Comparison of ENCODE assay signal across 8 cellular contexts in genomic region chr3:158109804-158110657, GRCh38. TPM values are rescaled to one million over a fixed set of nuclear protein-coding genes. Genes with fewer than 3 reads are reported as not detected.
DNase-seq lines count a peak whose midpoint lies in the region; ATAC-seq and TF ChIP-seq lines count a peak whose summit lies in the region.

A gene with protein sequence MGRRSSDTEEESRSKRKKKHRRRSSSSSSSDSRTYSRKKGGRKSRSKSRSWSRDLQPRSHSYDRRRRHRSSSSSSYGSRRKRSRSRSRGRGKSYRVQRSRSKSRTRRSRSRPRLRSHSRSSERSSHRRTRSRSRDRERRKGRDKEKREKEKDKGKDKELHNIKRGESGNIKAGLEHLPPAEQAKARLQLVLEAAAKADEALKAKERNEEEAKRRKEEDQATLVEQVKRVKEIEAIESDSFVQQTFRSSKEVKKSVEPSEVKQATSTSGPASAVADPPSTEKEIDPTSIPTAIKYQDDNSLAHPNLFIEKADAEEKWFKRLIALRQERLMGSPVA (plus strand): TSS chr3:158110089. CDS start chr3:158122105, 12,016 bp downstream.

- H3K27ac Mint-ChIP-seq in Calu3 (ENCODE audit: unreplicated experiment): peak within 1 kb of the TSS; percentile 84

- intact Hi-C loops in Calu3 (cut with micrococcal nuclease; ENCODE audit: unreplicated experiment): loop anchor here (5.0 kb wide), 2 partner anchors 322 to 493 kb away; no protein-coding TSS in a partner anchor

- peak within 1 kb of the TSS; percentile 64 to 76 for H3K9ac ChIP-seq in mucosa of rectum (ENCODE audit: low read depth in 1 of 2, low read length in 2 of 2)

- H3K4me3 Mint-ChIP-seq in Calu3 (ENCODE audit: low read depth, unreplicated experiment): peak within 1 kb of the TSS; percentile 83

- H3K36me3 Mint-ChIP-seq in Calu3 (ENCODE audit: insufficient read depth, unreplicated experiment): peaks cover 44% of the 10 kb centered on the region

- peak within 1 kb of the TSS; percentile 92 to 94 for H3K4me3 ChIP-seq in mucosa of rectum (ENCODE audit: low read length in 2 of 2)

- no peak for TF ChIP-seq CTCF in Calu3 (IDR thresholded peaks at IDR 0.05; ENCODE audit: unreplicated experiment)

- peaks cover 25 to 44% of the 10 kb centered on the region in 2 donors for H3K27me3 ChIP-seq in mucosa of rectum (ENCODE audit: control insufficient read depth in 2 of 2, insufficient read depth in 2 of 2, low read length in 2 of 2)

- H3K4me1 Mint-ChIP-seq in Calu3 (ENCODE audit: low read depth, unreplicated experiment): peaks cover 33% of the 10 kb centered on the region

- BruUV-seq in Calu3 (replicated peaks; lab: Mats Ljungman, UMichigan): TSS peak; percentile 89

- DNase-seq in Calu3 (peak; percentile 91), HuH-7 (ENCODE audit: low spot score) (peak; percentile 74), OCI-M1 (lab: John Stamatoyannopoulos, UW) (peak; percentile 88), activated T-cell treated with anti-CD3 and anti-CD28 coated beads for 24 hours (ENCODE audit: low read depth) (peak; percentile 69), epithelial cell of prostate (ENCODE audit: low read depth, low spot score) (peak; percentile 55)
- peak; percentile 46 to 50 for DNase-seq in stimulated activated CD8-positive, alpha-beta memory T cell treated with anti-CD3 and anti-CD28 coated beads, Interleukin-4, amount 100 ng/mL, for 4 hours (ENCODE audit: low read depth in 2 of 2, low spot score in 1 of 2)

- CTCF ChIA-PET in Calu3 (lab: Charles Lee): interaction anchor here (0.6 to 2.3 kb wide), 13 partner anchors 12 to 1474 kb away, joined by 3 to 11 read pairs (median 4); no protein-coding TSS in a partner anchor

- peaks cover 4% of the 10 kb centered on the region for H3K9me3 Mint-ChIP-seq in Calu3 (ENCODE audit: low read depth, unreplicated experiment)

- H3K9me3 ChIP-seq in mucosa of rectum (ENCODE audit: control insufficient read depth in 2 of 2, low read length in 2 of 2): peaks cover 0 to 3% of the 10 kb centered on the region in 2 donors

- ATAC-seq in GM21526 (IDR thresholded peaks at IDR 0.05; ENCODE audit: low FRiP score, unreplicated experiment): peak; percentile 83

- peaks cover 21% of the 10 kb centered on the region for H3K27me3 Mint-ChIP-seq in Calu3 (ENCODE audit: unreplicated experiment)

- H3K27ac ChIP-seq in epithelial cell of prostate (peak within 1 kb of the TSS; percentile 71), mucosa of rectum (ENCODE audit: low read depth in 2 of 2, low read length in 2 of 2) (peak within 1 kb of the TSS; percentile 85 to 89)

- H3K4me1 ChIP-seq in mucosa of rectum (ENCODE audit: control insufficient read depth in 2 of 2, insufficient read depth in 2 of 2, low read length in 2 of 2): peaks cover 17 to 23% of the 10 kb centered on the region in 2 donors

- H3K36me3 ChIP-seq in mucosa of rectum (ENCODE audit: control insufficient read depth in 2 of 2, insufficient read depth in 2 of 2, low read length in 2 of 2): no peaks in the 10 kb centered on the region

RNA-seq across cellular contexts. Expression of the gene that starts here (rescaled TPM):
- total RNA-seq in Calu3 (2022): 81.3 and 82.1 TPM in 2 replicates

Comparison
In these comparisons a context has a peak if more than half of its experiments do, and no peak if none do; other contexts are left out.
1. Peak in every context shown above with its lines: DNase-seq, ATAC-seq, H3K4me3 ChIP-seq and H3K27ac ChIP-seq.